In the genomic region with DNA sequence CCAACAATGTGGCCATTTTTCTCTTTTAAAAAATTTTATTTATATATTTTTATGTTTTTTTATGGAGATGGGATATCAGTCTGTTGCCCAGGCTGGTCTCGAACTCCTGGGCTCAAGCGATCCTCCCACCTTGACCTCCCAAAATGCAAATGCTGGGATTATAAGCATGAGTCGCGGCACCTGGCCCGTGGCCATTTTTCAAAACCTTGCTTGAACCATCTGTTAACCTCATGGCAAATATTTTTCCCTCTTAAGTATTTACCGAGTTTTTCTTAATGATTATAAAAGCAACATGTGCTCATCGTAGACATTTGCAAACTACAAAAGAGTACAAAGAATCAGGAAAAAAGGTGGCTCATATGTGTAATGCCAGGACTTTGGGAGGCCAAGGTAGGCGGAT, we compare ENCODE assay signal across 15 cellular contexts.
A peak's percentile ranks its signal among the peaks of the same experiment; 100 is the strongest.
DNase-seq lines count a peak whose midpoint lies in the region; ATAC-seq and TF ChIP-seq lines count a peak whose summit lies in the region.
"Had no signal": no experiment of that assay in that cellular context is flagged by ENCODE, and none has a peak within 500 bp of the region (broad histone marks: within the 10 kb centered on the region; RNA-seq: fewer than 3 reads in every experiment).

No MANE protein-coding gene starts in this region.

- H3K27ac ChIP-seq in upper lobe of left lung, result peak overlapping the region; percentile 22 to 60 (median 37)

- TF ChIP-seq CTCF in cardiac fibroblast (IDR thresholded peaks at IDR 0.05; ENCODE audit: low read depth, low read length) (no peak), mesothelial cell of epicardium (IDR thresholded peaks at IDR 0.05; ENCODE audit: unreplicated experiment) (no peak), upper lobe of left lung (IDR thresholded peaks at IDR 0.05) (no peak)

- peaks cover 28% of the 10 kb centered on the region for H3K36me3 Mint-ChIP-seq in mesothelial cell of epicardium

- H3K4me3 ChIP-seq in cardiac fibroblast (replicated peaks in 1 of 2; ENCODE audit: low read depth in 2 of 2, low read length in 2 of 2) (no peak overlapping the region), upper lobe of left lung (no peak overlapping the region)
- H3K4me3 ChIP-seq: lung, pancreas had no signal

- H3K4me3 Mint-ChIP-seq in mesothelial cell of epicardium, result no peak overlapping the region
- H3K4me3 Mint-ChIP-seq: activated naive CD8-positive, alpha-beta T cell treated with anti-CD3 and anti-CD28 coated beads, Interleukin-2, amount 10 ng/mL, durations not matched to agents 7 days and 5 days had no signal

- peaks cover 7% of the 10 kb centered on the region for H3K4me1 Mint-ChIP-seq in mesothelial cell of epicardium

- no peaks in the 10 kb centered on the region for H3K27me3 ChIP-seq in upper lobe of left lung
- H3K27me3 ChIP-seq: pancreas had no signal

- ATAC-seq in upper lobe of left lung (ENCODE audit: low FRiP score in 2 of 2) (no peak), GM18861 (IDR thresholded peaks at IDR 0.05; ENCODE audit: unreplicated experiment) (no peak), HG03139 (IDR thresholded peaks at IDR 0.05; ENCODE audit: unreplicated experiment) (no peak)
- ATAC-seq: esophagus mucosa had no signal

- H3K36me3 ChIP-seq in upper lobe of left lung, result peaks cover 0 to 48% (median 17%) of the 10 kb centered on the region in 4 donors
- H3K36me3 ChIP-seq: pancreas had no signal

- no peaks in the 10 kb centered on the region for H3K27me3 Mint-ChIP-seq in mesothelial cell of epicardium (ENCODE audit: low read depth)
- H3K27me3 Mint-ChIP-seq: activated naive CD8-positive, alpha-beta T cell treated with anti-CD3 and anti-CD28 coated beads, Interleukin-2, amount 10 ng/mL, durations not matched to agents 7 days and 5 days had no signal

- TF ChIP-seq POLR2A in upper lobe of left lung (IDR thresholded peaks at IDR 0.05), result no peak

- H3K4me1 ChIP-seq in upper lobe of left lung, result peaks cover 13 to 21% (median 18%) of the 10 kb centered on the region in 4 donors

- H3K9me3 Mint-ChIP-seq in mesothelial cell of epicardium, result no peaks in the 10 kb centered on the region
- H3K9me3 Mint-ChIP-seq: activated naive CD8-positive, alpha-beta T cell treated with anti-CD3 and anti-CD28 coated beads, Interleukin-2, amount 10 ng/mL, durations not matched to agents 7 days and 5 days had no signal

- peak; percentile 65 for DNase-seq in DMS 273 (lab: John Stamatoyannopoulos, UW; ENCODE audit: unreplicated experiment)
- DNase-seq in DMS 273 treated with DMSO at 0.1 percent for 48 hours (lab: John Stamatoyannopoulos, UW), result no peak
- DNase-seq in cardiac fibroblast (ENCODE audit: low read depth in 2 of 2), result peak; percentile 12 to 16
- no peak for DNase-seq in mesothelial cell of epicardium (ENCODE audit: low spot score in 2 of 2, unreplicated experiment in 2 of 2)
- no peak for DNase-seq in upper lobe of left lung
- DNase-seq in NK-92 (lab: John Stamatoyannopoulos, UW; ENCODE audit: unreplicated experiment), result no peak
- DNase-seq: activated CD4-positive, alpha-beta T cell treated with anti-CD3 and anti-CD28 coated beads for 1 hour; activated naive CD8-positive, alpha-beta T cell treated with anti-CD3 and anti-CD28 coated beads, Interleukin-2, amount 10 ng/mL, durations not matched to agents 7 days and 5 days; cortex of kidney; NCI-H526 treated with DMSO at 0.1 percent for 48 hours; pancreas had no signal

- peak overlapping the region; percentile 75 for H3K27ac Mint-ChIP-seq in mesothelial cell of epicardium
- H3K27ac Mint-ChIP-seq: activated naive CD8-positive, alpha-beta T cell treated with anti-CD3 and anti-CD28 coated beads, Interleukin-2, amount 10 ng/mL, durations not matched to agents 7 days and 5 days had no signal

- 86 to 87% methylated on average over 8 of the region's 8 CpGs for WGBS in upper lobe of left lung, 2 donors

- no peak for TF ChIP-seq EP300 in upper lobe of left lung (IDR thresholded peaks at IDR 0.05)

- H3K9me3 ChIP-seq in upper lobe of left lung, result no peaks in the 10 kb centered on the region
- H3K9me3 ChIP-seq: pancreas had no signal

Comparison
In these comparisons a context has a peak if more than half of its experiments do, and no peak if none do; other contexts are left out.
1. DNase-seq: peak in DMS 273 (single experiment) and cardiac fibroblast (2 of 2); none in DMS 273 treated with DMSO at 0.1 percent for 48 hours (single experiment), mesothelial cell of epicardium (0 of 2), upper lobe of left lung (0 of 2) and NK-92 (single experiment).